Comparison of ENCODE assay signal across 8 cellular contexts in the genomic region with DNA sequence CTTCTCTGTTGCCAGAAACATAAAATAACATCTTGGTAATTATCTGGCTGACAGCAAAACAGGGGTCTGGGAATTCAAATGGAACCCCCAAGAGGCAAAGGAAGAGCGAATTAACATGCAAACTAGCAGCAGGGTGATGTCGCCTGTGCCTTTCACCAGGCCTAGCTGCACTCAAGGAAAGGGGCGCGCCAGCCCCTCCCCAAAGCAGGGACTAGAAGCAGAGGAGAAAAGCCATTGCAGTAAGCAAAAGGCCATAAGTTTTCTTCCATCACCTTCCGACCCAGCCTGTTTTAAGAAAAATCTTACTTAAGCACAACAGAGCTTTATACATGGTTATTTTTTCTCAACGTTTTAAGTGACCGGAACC. TPM values are rescaled to one million over a fixed set of nuclear protein-coding genes. Genes with fewer than 3 reads are reported as not detected.
DNase-seq lines count a peak whose midpoint lies in the region; ATAC-seq and TF ChIP-seq lines count a peak whose summit lies in the region.

No MANE protein-coding gene starts in this region.

- intact Hi-C loops in ascending aorta (cut with DNase I), result loop anchor here (1.0 to 5.0 kb wide), 4 partner anchors 206 to 664 kb away; partner anchors contain the start of genes ANKRD31, CERT1, GCNT4 and HMGCR

- no peak for TF ChIP-seq CTCF in ascending aorta (IDR thresholded peaks at IDR 0.05)
- no peak for TF ChIP-seq CTCF in liver (IDR thresholded peaks at IDR 0.05; ENCODE audit: low read depth, low read length, missing input control)

- H3K4me3 ChIP-seq in BLaER1 (peak overlapping the region; percentile 82), ascending aorta (peak overlapping the region; percentile 64 to 77), liver (ENCODE audit: low read depth in 1 of 3, low read length in 3 of 3) (peak overlapping the region; percentile 88 to 98 (median 97)), urinary bladder (ENCODE audit: low read depth, low read length) (peak overlapping the region; percentile 63)

- WGBS in liver, result 3% methylated on average over 7 of the region's 7 CpGs
- WGBS in urinary bladder, result under 1% methylated on average over 7 of the region's 7 CpGs

- TF ChIP-seq RAD21 in liver (IDR thresholded peaks at IDR 0.05), result no peak

- H3K9me3 ChIP-seq in BLaER1 (no peaks in the 10 kb centered on the region), ascending aorta (no peaks in the 10 kb centered on the region), liver (ENCODE audit: control insufficient read depth in 4 of 4, low read length in 3 of 4) (no peaks in the 10 kb centered on the region)

- peaks cover 3% of the 10 kb centered on the region; the same call in 1 of the 2 replicates for H4K20me1 ChIP-seq in BLaER1

- ATAC-seq in GM19351 (IDR thresholded peaks at IDR 0.05; ENCODE audit: unreplicated experiment), result peak; percentile 17
- peak; percentile 4 for ATAC-seq in HG03378 (IDR thresholded peaks at IDR 0.05; ENCODE audit: unreplicated experiment)

- H3K27me3 ChIP-seq in BLaER1, result no peaks in the 10 kb centered on the region
- H3K27me3 ChIP-seq in ascending aorta, result no peaks in the 10 kb centered on the region
- H3K27me3 ChIP-seq in liver (ENCODE audit: control insufficient read depth in 4 of 4, insufficient read depth in 4 of 4, low read length in 3 of 4), result no peaks in the 10 kb centered on the region

- H3K36me3 ChIP-seq in BLaER1 (peaks cover 25% of the 10 kb centered on the region), ascending aorta (no peaks in the 10 kb centered on the region), liver (ENCODE audit: control insufficient read depth in 4 of 4, insufficient read depth in 3 of 4, low read depth in 1 of 4, low read length in 3 of 4) (no peaks in the 10 kb centered on the region), urinary bladder (ENCODE audit: insufficient read depth) (peaks cover 2% of the 10 kb centered on the region)

- H3K9ac ChIP-seq in BLaER1 (peak overlapping the region; percentile 81), liver (ENCODE audit: low read depth in 1 of 2, low read length in 2 of 2) (peak overlapping the region; percentile 57 to 61)

- DNase-seq in ascending aorta (ENCODE audit: low spot score in 2 of 2), result no peak
- no peak for DNase-seq in SIG-M5 (lab: John Stamatoyannopoulos, UW)
- no peak for DNase-seq in T1000 (lab: John Stamatoyannopoulos, UW)

- peak overlapping the region; percentile 84 for H3K4me2 ChIP-seq in BLaER1

- H3K4me1 ChIP-seq in BLaER1 (peaks cover 13% of the 10 kb centered on the region), ascending aorta (peaks cover 0 to 10% of the 10 kb centered on the region in 2 donors), liver (ENCODE audit: control insufficient read depth in 4 of 4, insufficient read depth in 4 of 4, low read length in 3 of 4) (peaks cover 3 to 19% (median 7%) of the 10 kb centered on the region in 4 donors), urinary bladder (ENCODE audit: insufficient read depth) (no peaks in the 10 kb centered on the region)

- H3K27ac ChIP-seq in BLaER1 (peak overlapping the region; percentile 83), ascending aorta (peak overlapping the region; percentile 72 to 75), liver (ENCODE audit: low read depth in 1 of 2, low read length in 2 of 2) (peak overlapping the region; percentile 88 to 89), urinary bladder (ENCODE audit: low read depth) (peak overlapping the region; percentile 85)

TF ChIP-seq in liver, 16 proteins besides CTCF, POLR2A, EP300 and RAD21:
- TF ChIP-seq NR2F2 (IDR thresholded peaks at IDR 0.05), result no peak
- TF ChIP-seq, protein P1, sequence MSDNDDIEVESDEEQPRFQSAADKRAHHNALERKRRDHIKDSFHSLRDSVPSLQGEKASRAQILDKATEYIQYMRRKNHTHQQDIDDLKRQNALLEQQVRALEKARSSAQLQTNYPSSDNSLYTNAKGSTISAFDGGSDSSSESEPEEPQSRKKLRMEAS (IDR thresholded peaks at IDR 0.05), result no peak
- TF ChIP-seq, protein P2, sequence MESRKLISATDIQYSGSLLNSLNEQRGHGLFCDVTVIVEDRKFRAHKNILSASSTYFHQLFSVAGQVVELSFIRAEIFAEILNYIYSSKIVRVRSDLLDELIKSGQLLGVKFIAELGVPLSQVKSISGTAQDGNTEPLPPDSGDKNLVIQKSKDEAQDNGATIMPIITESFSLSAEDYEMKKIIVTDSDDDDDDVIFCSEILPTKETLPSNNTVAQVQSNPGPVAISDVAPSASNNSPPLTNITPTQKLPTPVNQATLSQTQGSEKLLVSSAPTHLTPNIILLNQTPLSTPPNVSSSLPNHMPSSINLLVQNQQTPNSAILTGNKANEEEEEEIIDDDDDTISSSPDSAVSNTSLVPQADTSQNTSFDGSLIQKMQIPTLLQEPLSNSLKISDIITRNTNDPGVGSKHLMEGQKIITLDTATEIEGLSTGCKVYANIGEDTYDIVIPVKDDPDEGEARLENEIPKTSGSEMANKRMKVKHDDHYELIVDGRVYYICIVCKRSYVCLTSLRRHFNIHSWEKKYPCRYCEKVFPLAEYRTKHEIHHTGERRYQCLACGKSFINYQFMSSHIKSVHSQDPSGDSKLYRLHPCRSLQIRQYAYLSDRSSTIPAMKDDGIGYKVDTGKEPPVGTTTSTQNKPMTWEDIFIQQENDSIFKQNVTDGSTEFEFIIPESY (IDR thresholded peaks at IDR 0.05), result no peak
- TF ChIP-seq SP1 (IDR thresholded peaks at IDR 0.05), result no peak
- no peak for TF ChIP-seq FOXA2 (IDR thresholded peaks at IDR 0.05)
- TF ChIP-seq REST (IDR thresholded peaks at IDR 0.05), result no peak
- no peak for TF ChIP-seq YY1 (IDR thresholded peaks at IDR 0.05)
- no peak for TF ChIP-seq HNF4G (IDR thresholded peaks at IDR 0.05)
- no peak for TF ChIP-seq FOXA1 (IDR thresholded peaks at IDR 0.05)
- no peak for TF ChIP-seq EGR1 (IDR thresholded peaks at IDR 0.05; ENCODE audit: low read depth in 2 of 2)
- TF ChIP-seq JUND (IDR thresholded peaks at IDR 0.05), result no peak
- TF ChIP-seq TAF1 (conservative IDR thresholded peaks at IDR 0.05), result no peak
- TF ChIP-seq HNF4A (conservative IDR thresholded peaks at IDR 0.05), result no peak
- TF ChIP-seq GABPA (IDR thresholded peaks at IDR 0.05 in 1 of 2, conservative IDR thresholded peaks at IDR 0.05 in 1 of 2), result no peak
- TF ChIP-seq RXRA (IDR thresholded peaks at IDR 0.05), result no peak

RNA-seq across cellular contexts. Expression of gene POC5, which starts 0.5 kb away (rescaled TPM):
- total RNA-seq in ascending aorta (5.3 TPM), liver (1 to 10 TPM; 6.4 to 6.7 TPM), urinary bladder (26.5 TPM)
- polyA plus RNA-seq in liver (1 to 10 TPM; 2.3 to 3.7 TPM), urinary bladder (9.2 TPM)
